Comparison of ENCODE assay signal across 1 cellular context in the genomic region with DNA sequence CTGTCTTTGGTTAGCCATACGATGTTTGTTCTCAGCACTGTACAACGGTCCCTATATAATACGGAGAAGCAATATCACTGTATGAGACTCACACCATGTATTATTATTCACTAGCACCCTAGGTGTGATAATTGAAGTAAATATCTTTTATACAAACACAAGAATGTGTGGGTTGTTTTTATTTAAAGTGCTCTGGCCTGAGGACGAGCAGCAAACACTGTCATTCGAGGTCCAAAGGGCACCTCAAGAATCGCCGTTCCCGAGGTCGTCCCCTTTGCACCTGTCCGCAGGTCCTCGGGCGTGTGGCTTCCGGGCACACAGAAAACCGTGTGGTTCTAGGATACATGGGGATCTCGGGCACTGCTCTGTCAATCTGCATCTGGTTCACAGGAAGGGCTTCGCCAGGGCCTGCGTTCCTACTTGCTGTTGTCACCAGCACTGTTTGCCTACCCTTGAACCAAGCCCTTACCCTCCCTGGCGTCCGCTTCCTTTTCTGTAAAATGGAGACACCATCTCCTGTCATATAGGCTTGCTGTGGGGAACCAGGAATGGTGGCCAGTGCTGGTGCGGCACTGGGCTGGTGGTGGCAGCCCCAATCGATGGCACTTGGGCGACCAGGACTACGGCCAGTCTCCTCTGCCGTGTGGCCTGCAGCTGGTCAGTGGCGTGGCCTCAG.
TF ChIP-seq lines count a peak whose summit lies in the region.

No MANE protein-coding gene starts in this region.

TF ChIP-seq in HepG2, 621 proteins besides CTCF, POLR2A, EP300 and RAD21 (continued from another document and continues in another):
- 0 out of 2 replicates have a peak, but pooled peaks have one; percentile 27 for TF ChIP-seq ZNF512B (CRISPR knock-in tag; IDR thresholded peaks at IDR 0.05; ENCODE audit: borderline replicate concordance)
- TF ChIP-seq ATF1 (CRISPR knock-in tag; IDR thresholded peaks at IDR 0.05) = 0 out of 2 replicates have a peak, but pooled peaks have one; percentile 23
- no peak for TF ChIP-seq PLSCR1 (CRISPR knock-in tag; IDR thresholded peaks at IDR 0.05; ENCODE audit: borderline replicate concordance)
- TF ChIP-seq IRF1 (CRISPR knock-in tag; IDR thresholded peaks at IDR 0.05; ENCODE audit: low read depth) = no peak
- peak; percentile 98 for TF ChIP-seq ASH2L (IDR thresholded peaks at IDR 0.05; ENCODE audit: insufficient read length, low read depth, low read length)
- TF ChIP-seq KAT8 (CRISPR knock-in tag; IDR thresholded peaks at IDR 0.05) = peak; percentile 92
- TF ChIP-seq ZNF451 (CRISPR knock-in tag; IDR thresholded peaks at IDR 0.05) = no peak; the same call in 1 of the 2 replicates
- TF ChIP-seq ZBTB20 (CRISPR knock-in tag; IDR thresholded peaks at IDR 0.05; ENCODE audit: borderline replicate concordance, low read depth) = peak; percentile 92
- peak; percentile 89 for TF ChIP-seq KDM5B (CRISPR knock-in tag; IDR thresholded peaks at IDR 0.05; ENCODE audit: borderline replicate concordance)
- peak; percentile 48; the same call in 1 of the 2 replicates for TF ChIP-seq KDM1A (CRISPR knock-in tag; IDR thresholded peaks at IDR 0.05)
- TF ChIP-seq ZNF598 (CRISPR knock-in tag; IDR thresholded peaks at IDR 0.05; ENCODE audit: borderline replicate concordance) = peak; percentile 79
- peak; percentile 82 for TF ChIP-seq TEAD3 (CRISPR knock-in tag; optimal IDR thresholded peaks at IDR 0.05; ENCODE audit: borderline replicate concordance)
- TF ChIP-seq PRPF4 (IDR thresholded peaks at IDR 0.05; ENCODE audit: low read depth, low read length, poor library complexity, severe bottlenecking) = no peak
- TF ChIP-seq HOXA9 (CRISPR knock-in tag; IDR thresholded peaks at IDR 0.05; ENCODE audit: borderline replicate concordance) = peak; percentile 81; the same call in 1 of the 2 replicates
- peak; percentile 97 for TF ChIP-seq ZNF580 (CRISPR knock-in tag; IDR thresholded peaks at IDR 0.05; ENCODE audit: borderline replicate concordance, low read depth)
- TF ChIP-seq HBP1 (CRISPR knock-in tag; IDR thresholded peaks at IDR 0.05; ENCODE audit: low read depth) = no peak
- no peak for TF ChIP-seq ZNF382 (CRISPR knock-in tag; IDR thresholded peaks at IDR 0.05; ENCODE audit: borderline replicate concordance)
- peak; percentile 94 for TF ChIP-seq ESRRA (CRISPR knock-in tag; IDR thresholded peaks at IDR 0.05; ENCODE audit: low read depth)
- 0 out of 2 replicates have a peak, but pooled peaks have one; percentile 57 for TF ChIP-seq ATF6 (CRISPR knock-in tag; conservative IDR thresholded peaks at IDR 0.05)
- peak; percentile 99 for TF ChIP-seq ETV5 (CRISPR knock-in tag; IDR thresholded peaks at IDR 0.05; ENCODE audit: borderline replicate concordance)
- TF ChIP-seq, protein P1, sequence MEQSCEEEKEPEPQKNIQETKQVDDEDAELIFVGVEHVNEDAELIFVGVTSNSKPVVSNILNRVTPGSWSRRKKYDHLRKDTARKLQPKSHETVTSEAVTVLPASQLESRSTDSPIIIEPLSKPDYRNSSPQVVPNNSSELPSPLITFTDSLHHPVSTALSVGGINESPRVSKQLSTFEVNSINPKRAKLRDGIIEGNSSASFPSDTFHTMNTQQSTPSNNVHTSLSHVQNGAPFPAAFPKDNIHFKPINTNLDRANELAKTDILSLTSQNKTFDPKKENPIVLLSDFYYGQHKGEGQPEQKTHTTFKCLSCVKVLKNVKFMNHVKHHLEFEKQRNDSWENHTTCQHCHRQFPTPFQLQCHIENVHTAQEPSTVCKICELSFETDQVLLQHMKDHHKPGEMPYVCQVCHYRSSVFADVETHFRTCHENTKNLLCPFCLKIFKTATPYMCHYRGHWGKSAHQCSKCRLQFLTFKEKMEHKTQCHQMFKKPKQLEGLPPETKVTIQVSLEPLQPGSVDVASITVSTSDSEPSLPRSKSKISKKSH (CRISPR knock-in tag; IDR thresholded peaks at IDR 0.05; ENCODE audit: borderline replicate concordance) = 0 out of 2 replicates have a peak, but pooled peaks have one; percentile 38
- no peak for TF ChIP-seq SP1 (IDR thresholded peaks at IDR 0.05)
- TF ChIP-seq SP1 (CRISPR knock-in tag; IDR thresholded peaks at IDR 0.05) = no peak
- no peak; the same call in 1 of the 2 replicates for TF ChIP-seq ETS1 (CRISPR knock-in tag; IDR thresholded peaks at IDR 0.05)
- TF ChIP-seq DR1 (CRISPR knock-in tag; IDR thresholded peaks at IDR 0.05) = no peak
- TF ChIP-seq HMGA1 (CRISPR knock-in tag; conservative IDR thresholded peaks at IDR 0.05) = no peak
- peak; percentile 89 for TF ChIP-seq ZNF501 (CRISPR knock-in tag; IDR thresholded peaks at IDR 0.05)
- TF ChIP-seq ZBED4 (CRISPR knock-in tag; IDR thresholded peaks at IDR 0.05; ENCODE audit: borderline replicate concordance) = peak; percentile 71; the same call in 1 of the 2 replicates
- TF ChIP-seq NR2F1 (CRISPR knock-in tag; IDR thresholded peaks at IDR 0.05) = peak; percentile 69 to 85; a peak in 3 of 4 replicates
- TF ChIP-seq NFYB (CRISPR knock-in tag; IDR thresholded peaks at IDR 0.05) = no peak
- TF ChIP-seq ZZZ3 (CRISPR knock-in tag; IDR thresholded peaks at IDR 0.05; ENCODE audit: borderline replicate concordance) = peak; percentile 25; the same call in 1 of the 2 replicates
- peak; percentile 78; the same call in 1 of the 2 replicates for TF ChIP-seq CCDC6 (CRISPR knock-in tag; IDR thresholded peaks at IDR 0.05)
- no peak for TF ChIP-seq PAWR (CRISPR knock-in tag; IDR thresholded peaks at IDR 0.05; ENCODE audit: borderline replicate concordance)
